Comparison of ENCODE assay signal across 18 cellular contexts in the genomic region with DNA sequence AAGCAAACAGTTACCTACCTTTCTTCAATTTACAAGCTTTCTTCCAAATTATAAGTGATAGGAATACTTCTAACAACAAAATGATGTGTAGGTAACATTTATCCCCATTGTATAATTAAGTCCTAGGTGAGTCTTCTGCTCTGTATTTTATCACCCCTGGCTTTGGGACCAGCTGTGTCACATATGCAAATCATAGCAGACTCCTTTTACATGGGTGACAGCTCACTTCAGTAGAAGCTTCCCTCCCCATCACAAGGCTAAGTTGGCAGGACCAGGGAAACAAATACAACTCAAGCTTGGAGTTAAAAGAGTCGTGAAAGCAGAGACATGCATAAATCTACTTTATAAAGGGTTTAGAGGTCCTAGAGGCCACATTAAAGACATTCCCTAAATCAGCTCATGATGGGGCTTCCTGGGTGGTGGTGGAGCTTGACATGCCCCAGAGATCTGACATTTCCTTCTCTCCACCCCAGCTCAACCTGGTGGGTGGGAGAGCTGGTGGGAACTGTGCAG.
"Had no signal": no experiment of that assay in that cellular context is flagged by ENCODE, and none has a peak within 500 bp of the region (broad histone marks: within the 10 kb centered on the region; RNA-seq: fewer than 3 reads in every experiment).

No MANE protein-coding gene starts in this region.

- H3K4me1 ChIP-seq: gastrocnemius medialis, parathyroid adenoma, upper lobe of right lung had no signal

- H2AFZ ChIP-seq: parathyroid adenoma had no signal

- ATAC-seq: gastrocnemius medialis; heart right ventricle; naive thymus-derived CD8-positive, alpha-beta T cell; stimulated activated effector memory CD8-positive, alpha-beta T cell treated with anti-CD3 and anti-CD28 coated beads, Interleukin-12 subunit alpha, Interleukin-12 subunit beta, amount 100 ng/mL, for 72 hours; upper lobe of right lung had no signal

- DNase-seq: activated CD4-positive, alpha-beta T cell treated with anti-CD3 and anti-CD28 coated beads for 1 hour; activated naive CD4-positive, alpha-beta T cell; amniotic stem cell; effector CD4-positive, alpha-beta T cell; gastrocnemius medialis; heart right ventricle; kidney glomerular epithelial cell; mesenchymal stem cell; naive thymus-derived CD8-positive, alpha-beta T cell; sigmoid colon; stimulated activated CD4-positive, alpha-beta T cell treated with anti-CD3 and anti-CD28 coated beads, Interleukin-4, amount 100 ng/mL, for 24 hours; T-helper 2 cell; upper lobe of right lung had no signal

- H3K9ac ChIP-seq: parathyroid adenoma had no signal

- H3K36me3 Mint-ChIP-seq: naive thymus-derived CD8-positive, alpha-beta T cell; stimulated activated effector memory CD8-positive, alpha-beta T cell treated with anti-CD3 and anti-CD28 coated beads, Interleukin-12 subunit alpha, Interleukin-12 subunit beta, amount 100 ng/mL, for 72 hours had no signal

- H3K4me3 ChIP-seq: gastrocnemius medialis, heart right ventricle, sigmoid colon, thoracic aorta, upper lobe of right lung had no signal

- H3K27me3 Mint-ChIP-seq: naive thymus-derived CD8-positive, alpha-beta T cell had no signal

- H3K4me3 Mint-ChIP-seq: stimulated activated effector memory CD8-positive, alpha-beta T cell treated with anti-CD3 and anti-CD28 coated beads, Interleukin-12 subunit alpha, Interleukin-12 subunit beta, amount 100 ng/mL, for 72 hours had no signal

- H3K27ac ChIP-seq: gastrocnemius medialis, heart right ventricle, neutrophil, parathyroid adenoma, sigmoid colon, thoracic aorta, upper lobe of right lung, VCaP had no signal

- H3K79me2 ChIP-seq: parathyroid adenoma had no signal

- H3K9me3 ChIP-seq: gastrocnemius medialis, neutrophil, sigmoid colon, thoracic aorta, upper lobe of right lung had no signal

- H3K27me3 ChIP-seq: gastrocnemius medialis, neutrophil, sigmoid colon, upper lobe of right lung had no signal

- H3K27ac Mint-ChIP-seq: stimulated activated effector memory CD8-positive, alpha-beta T cell treated with anti-CD3 and anti-CD28 coated beads, Interleukin-12 subunit alpha, Interleukin-12 subunit beta, amount 100 ng/mL, for 72 hours had no signal

- H3K36me3 ChIP-seq: gastrocnemius medialis, heart right ventricle, neutrophil, sigmoid colon, thoracic aorta, upper lobe of right lung had no signal
